17 cellular contexts compared by ENCODE assay signal in genomic region chr11:91396243-91397133, GRCh38.
DNase-seq lines count a peak whose midpoint lies in the region; ATAC-seq and TF ChIP-seq lines count a peak whose summit lies in the region.
"Had no signal": no experiment of that assay in that cellular context is flagged by ENCODE, and none has a peak within 500 bp of the region (broad histone marks: within the 10 kb centered on the region; RNA-seq: fewer than 3 reads in every experiment).

No MANE protein-coding gene starts in this region.

- no peak overlapping the region for H4K91ac ChIP-seq in mesenchymal stem cell (ENCODE audit: low read length)

- H2AFZ ChIP-seq in mesenchymal stem cell (ENCODE audit: low read depth, low read length) = no peak overlapping the region

- intact Hi-C loops in activated T-helper 2 cell treated with anti-CD3 and anti-CD28 coated beads, Interferon-gamma antibody, Interleukin-2, Interleukin-4, amounts not matched to agents 10 μg/mL and 5 μg/mL and 100 μg/mL, durations not matched to agents 14 hours and 24 hours and 36 hours (cut with micrococcal nuclease) = no loop called here
- intact Hi-C loops in dorsolateral prefrontal cortex (cut with DNase I) = no loop called here

- no peak overlapping the region for H2BK120ac ChIP-seq in mesenchymal stem cell (ENCODE audit: low read depth, low read length)

- no peak for TF ChIP-seq EP300 in suprapubic skin (IDR thresholded peaks at IDR 0.05)

- H3K9ac ChIP-seq in mesenchymal stem cell (ENCODE audit: low read length) = no peak overlapping the region

- no peak overlapping the region for H3K4me2 ChIP-seq in mesenchymal stem cell (ENCODE audit: low read length, poor library complexity, severe bottlenecking)

- no peaks in the 10 kb centered on the region for H3K27me3 Mint-ChIP-seq in activated T-helper 2 cell treated with anti-CD3 and anti-CD28 coated beads, Interferon-gamma antibody, Interleukin-2, Interleukin-4, amounts not matched to agents 10 μg/mL and 5 μg/mL and 100 μg/mL, durations not matched to agents 14 hours and 24 hours and 36 hours (ENCODE audit: low read depth)
- no peaks in the 10 kb centered on the region for H3K27me3 Mint-ChIP-seq in mesothelial cell of epicardium (ENCODE audit: low read depth)
- H3K27me3 Mint-ChIP-seq: central memory CD8-positive, alpha-beta T cell; T-helper 17 cell had no signal

- no peaks in the 10 kb centered on the region for H3K36me3 ChIP-seq in mesenchymal stem cell (ENCODE audit: control insufficient read depth in 1 of 2, insufficient read depth in 2 of 2, low read depth in 1 of 2, low read length in 2 of 2)
- H3K36me3 ChIP-seq in suprapubic skin = no peaks in the 10 kb centered on the region
- H3K36me3 ChIP-seq: esophagus muscularis mucosa had no signal

- no peak overlapping the region for H2BK5ac ChIP-seq in mesenchymal stem cell (ENCODE audit: low read depth, low read length, poor library complexity, severe bottlenecking)

- peak overlapping the region; percentile 10 for H3K27ac Mint-ChIP-seq in activated T-helper 2 cell treated with anti-CD3 and anti-CD28 coated beads, Interferon-gamma antibody, Interleukin-2, Interleukin-4, amounts not matched to agents 10 μg/mL and 5 μg/mL and 100 μg/mL, durations not matched to agents 14 hours and 24 hours and 36 hours
- no peak overlapping the region for H3K27ac Mint-ChIP-seq in mesothelial cell of epicardium
- H3K27ac Mint-ChIP-seq: T-helper 17 cell had no signal

- DNase-seq in DMS153 treated with DMSO at 0.1 percent for 48 hours (lab: John Stamatoyannopoulos, UW; ENCODE audit: unreplicated experiment) (peak; percentile 15), NCI-H1417 treated with DMSO at 0.1 percent for 48 hours (lab: John Stamatoyannopoulos, UW) (peak; percentile 37), mesenchymal stem cell (peak; percentile 8), suprapubic skin (ENCODE audit: low spot score in 2 of 2) (no peak), dorsolateral prefrontal cortex (no peak), mesothelial cell of epicardium (ENCODE audit: low spot score in 2 of 2, unreplicated experiment in 2 of 2) (no peak)
- no peak for DNase-seq in activated T-helper 2 cell treated with anti-CD3 and anti-CD28 coated beads, Interferon-gamma antibody, Interleukin-2, Interleukin-4, amounts not matched to agents 10 μg/mL and 5 μg/mL and 100 μg/mL, durations not matched to agents 14 hours and 24 hours and 36 hours (ENCODE audit: low spot score)
- DNase-seq: activated CD4-positive, alpha-beta T cell treated with anti-CD3 and anti-CD28 coated beads, Interleukin-2, amount 50 U/mL, for 1 hour; activated gamma-delta T cell treated with Interleukin-2 at 50 U/mL for 16 hours; AML-193; GOT3; NCI-H187; stimulated activated CD4-positive, alpha-beta T cell treated with anti-CD3 and anti-CD28 coated beads, Interleukin-2, amount 100 ng/mL, for 24 hours; T-helper 17 cell had no signal

- H3K4me1 Mint-ChIP-seq in activated T-helper 2 cell treated with anti-CD3 and anti-CD28 coated beads, Interferon-gamma antibody, Interleukin-2, Interleukin-4, amounts not matched to agents 10 μg/mL and 5 μg/mL and 100 μg/mL, durations not matched to agents 14 hours and 24 hours and 36 hours (ENCODE audit: low read depth) = no peaks in the 10 kb centered on the region
- peaks cover 30% of the 10 kb centered on the region for H3K4me1 Mint-ChIP-seq in mesothelial cell of epicardium
- H3K4me1 Mint-ChIP-seq: central memory CD8-positive, alpha-beta T cell; T-helper 17 cell had no signal

- H2BK12ac ChIP-seq in mesenchymal stem cell (ENCODE audit: low read length in 2 of 2) = no peak overlapping the region

- TF ChIP-seq POLR2A in suprapubic skin (IDR thresholded peaks at IDR 0.05) = no peak

- TF ChIP-seq CTCF in suprapubic skin (IDR thresholded peaks at IDR 0.05) (no peak), dorsolateral prefrontal cortex (IDR thresholded peaks at IDR 0.05 in 54 of 56, conservative IDR thresholded peaks at IDR 0.05 in 2 of 56; ENCODE audit: low read depth in 1 of 56, partially characterized antibody in 56 of 56) (no peak), mesothelial cell of epicardium (IDR thresholded peaks at IDR 0.05; ENCODE audit: unreplicated experiment) (no peak)

- H3K4me1 ChIP-seq in mesenchymal stem cell (ENCODE audit: control insufficient read depth, insufficient read depth, low read depth, low read length) (peaks cover 2% of the 10 kb centered on the region), suprapubic skin (no peaks in the 10 kb centered on the region)

- H3K9me3 ChIP-seq in mesenchymal stem cell (ENCODE audit: control insufficient read depth, low read length) (no peaks in the 10 kb centered on the region), suprapubic skin (no peaks in the 10 kb centered on the region)

- H3K27ac ChIP-seq in mesenchymal stem cell (ENCODE audit: low read length, poor library complexity, severe bottlenecking) = peak overlapping the region; percentile 57
- H3K27ac ChIP-seq in suprapubic skin = no peak overlapping the region
- no peak overlapping the region for H3K27ac ChIP-seq in dorsolateral prefrontal cortex
- H3K27ac ChIP-seq: esophagus muscularis mucosa had no signal

- WGBS in mesenchymal stem cell = 75% methylated on average over 5 of the region's 6 CpGs
- WGBS in suprapubic skin = 86% methylated on average over 6 of the region's 6 CpGs

- no peak overlapping the region for H3K4ac ChIP-seq in mesenchymal stem cell (ENCODE audit: low read depth in 1 of 2, low read length in 2 of 2)

- no peak overlapping the region for H3K23ac ChIP-seq in mesenchymal stem cell (ENCODE audit: low read length in 2 of 2)

- no peak overlapping the region for H3K4me3 Mint-ChIP-seq in activated T-helper 2 cell treated with anti-CD3 and anti-CD28 coated beads, Interferon-gamma antibody, Interleukin-2, Interleukin-4, amounts not matched to agents 10 μg/mL and 5 μg/mL and 100 μg/mL, durations not matched to agents 14 hours and 24 hours and 36 hours (ENCODE audit: low read depth)
- H3K4me3 Mint-ChIP-seq in mesothelial cell of epicardium = no peak overlapping the region
- H3K4me3 Mint-ChIP-seq: central memory CD8-positive, alpha-beta T cell; T-helper 17 cell had no signal

- peaks cover 33% of the 10 kb centered on the region for H3K9me3 Mint-ChIP-seq in activated T-helper 2 cell treated with anti-CD3 and anti-CD28 coated beads, Interferon-gamma antibody, Interleukin-2, Interleukin-4, amounts not matched to agents 10 μg/mL and 5 μg/mL and 100 μg/mL, durations not matched to agents 14 hours and 24 hours and 36 hours
- H3K9me3 Mint-ChIP-seq in mesothelial cell of epicardium = peaks cover 5% of the 10 kb centered on the region

- H3K27me3 ChIP-seq in mesenchymal stem cell (ENCODE audit: control insufficient read depth in 1 of 2, insufficient read depth in 1 of 2, low read length in 2 of 2) = no peaks in the 10 kb centered on the region
- no peaks in the 10 kb centered on the region for H3K27me3 ChIP-seq in suprapubic skin
- H3K27me3 ChIP-seq in dorsolateral prefrontal cortex = no peaks in the 10 kb centered on the region
- H3K27me3 ChIP-seq: esophagus muscularis mucosa had no signal

- H3K4me3 ChIP-seq in mesenchymal stem cell (ENCODE audit: insufficient read depth in 1 of 2, low read depth in 1 of 2, low read length in 2 of 2) (no peak overlapping the region), suprapubic skin (no peak overlapping the region), dorsolateral prefrontal cortex (no peak overlapping the region)
- H3K4me3 ChIP-seq: esophagus muscularis mucosa had no signal

- no peak overlapping the region for H3K14ac ChIP-seq in mesenchymal stem cell (ENCODE audit: low read length in 2 of 2)

- H2BK15ac ChIP-seq in mesenchymal stem cell (ENCODE audit: low read depth, poor library complexity, severe bottlenecking) = no peak overlapping the region

- no peak overlapping the region for H3K18ac ChIP-seq in mesenchymal stem cell (ENCODE audit: low read depth in 1 of 2, low read length in 2 of 2)

- H3K36me3 Mint-ChIP-seq in activated T-helper 2 cell treated with anti-CD3 and anti-CD28 coated beads, Interferon-gamma antibody, Interleukin-2, Interleukin-4, amounts not matched to agents 10 μg/mL and 5 μg/mL and 100 μg/mL, durations not matched to agents 14 hours and 24 hours and 36 hours (ENCODE audit: low read depth) = no peaks in the 10 kb centered on the region
- peaks cover 2% of the 10 kb centered on the region for H3K36me3 Mint-ChIP-seq in mesothelial cell of epicardium

- H3K79me1 ChIP-seq in mesenchymal stem cell (replicated peaks; ENCODE audit: low read length, poor library complexity, severe bottlenecking) = no peaks in the 10 kb centered on the region

- no peak overlapping the region for H2AK5ac ChIP-seq in mesenchymal stem cell (ENCODE audit: low read length, severe bottlenecking)

- no peak for ATAC-seq in GM19023 (IDR thresholded peaks at IDR 0.05; ENCODE audit: unreplicated experiment)
- ATAC-seq: T-helper 17 cell had no signal

- H4K8ac ChIP-seq in mesenchymal stem cell (ENCODE audit: low read length) = no peak overlapping the region

Comparison
In these comparisons a context has a peak if more than half of its experiments do, and no peak if none do; other contexts are left out.
1. DNase-seq: peak in DMS153 treated with DMSO at 0.1 percent for 48 hours (single experiment), NCI-H1417 treated with DMSO at 0.1 percent for 48 hours (single experiment) and mesenchymal stem cell (single experiment); none in activated T-helper 2 cell treated with anti-CD3 and anti-CD28 coated beads, Interferon-gamma antibody, Interleukin-2, Interleukin-4, amounts not matched to agents 10 μg/mL and 5 μg/mL and 100 μg/mL, durations not matched to agents 14 hours and 24 hours and 36 hours (single experiment), suprapubic skin (0 of 2), dorsolateral prefrontal cortex (0 of 10) and mesothelial cell of epicardium (0 of 2).